1 cellular context compared by ENCODE assay signal in the genomic region with DNA sequence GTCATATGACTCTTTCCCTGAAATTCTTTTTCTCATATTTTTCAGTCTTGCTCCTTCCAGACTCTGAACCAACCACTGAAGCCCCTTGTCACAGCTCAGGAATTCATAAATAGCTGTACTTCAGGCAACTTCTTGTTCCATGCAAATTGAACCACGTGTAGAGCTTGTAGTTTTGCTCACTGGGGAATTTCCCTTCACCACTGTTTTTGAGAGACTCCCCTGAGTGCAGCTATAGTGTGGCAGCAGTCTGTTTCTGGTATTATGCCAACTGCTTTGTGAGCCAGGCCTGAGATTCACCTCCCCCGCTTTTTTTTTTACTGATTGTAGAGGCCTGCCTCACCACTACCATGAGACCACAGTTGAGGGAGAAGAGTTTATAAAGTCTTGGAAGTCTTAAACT.
TF ChIP-seq lines count a peak whose summit lies in the region.

No MANE protein-coding gene starts in this region.

TF ChIP-seq in H1, 55 proteins besides CTCF, POLR2A, EP300 and RAD21 (continued from another document):
- TF ChIP-seq SAP30 (IDR thresholded peaks at IDR 0.05; ENCODE audit: insufficient read depth, insufficient replicate concordance, low read length) (no peak), HDAC6 (IDR thresholded peaks at IDR 0.05; ENCODE audit: low read depth, low read length) (no peak), SP4 (IDR thresholded peaks at IDR 0.05; ENCODE audit: low read length) (no peak), JUN (IDR thresholded peaks at IDR 0.05; ENCODE audit: low read depth, low read length) (no peak)
